Comparison of ENCODE assay signal across 20 cellular contexts in genomic region chr4:61507091-61507490, GRCh38.
"Had no signal": no experiment of that assay in that cellular context is flagged by ENCODE, and none has a peak within 500 bp of the region (broad histone marks: within the 10 kb centered on the region; RNA-seq: fewer than 3 reads in every experiment).

No MANE protein-coding gene starts in this region.

- DNase-seq: activated CD4-positive, alpha-beta T cell treated with anti-CD3 and anti-CD28 coated beads, Interleukin-2, amount 10 ng/mL, durations not matched to agents 7 days and 5 days; activated CD4-positive, CD25-positive, alpha-beta regulatory T cell treated with anti-CD3 and anti-CD28 coated beads, Interleukin-2, amount 50 U/mL, for 72 hours; activated CD8-positive, alpha-beta T cell treated with anti-CD3 and anti-CD28 coated beads, Interleukin-2, amount 10 ng/mL, durations not matched to agents 7 days and 5 days; adrenal gland; cerebellar nuclear complex; gastrocnemius medialis; heart left ventricle; nephron progenitor cell; sigmoid colon; stimulated activated CD4-positive, alpha-beta T cell treated with anti-CD3 and anti-CD28 coated beads, Interleukin-4, amount 100 ng/mL, for 1 hour; stimulated activated naive CD4-positive, alpha-beta T cell; T-helper 1 cell; thyroid gland; upper lobe of right lung; WERI-Rb-1 had no signal

- H3K27ac Mint-ChIP-seq: activated CD4-positive, alpha-beta T cell treated with anti-CD3 and anti-CD28 coated beads, Interleukin-2, amount 10 ng/mL, durations not matched to agents 7 days and 5 days; activated CD8-positive, alpha-beta T cell treated with anti-CD3 and anti-CD28 coated beads, Interleukin-2, amount 10 ng/mL, durations not matched to agents 7 days and 5 days; activated naive CD8-positive, alpha-beta T cell; memory B cell; nephron progenitor cell had no signal

- H3K4me3 ChIP-seq: adrenal gland, ascending aorta, coronary artery, esophagus muscularis mucosa, gastrocnemius medialis, heart left ventricle, sigmoid colon, thyroid gland, upper lobe of right lung had no signal

- H3K27me3 ChIP-seq: adrenal gland, ascending aorta, esophagus muscularis mucosa, gastrocnemius medialis, heart left ventricle, sigmoid colon, thyroid gland, upper lobe of right lung had no signal

- H3K9me3 ChIP-seq: adrenal gland, ascending aorta, gastrocnemius medialis, sigmoid colon, thyroid gland, upper lobe of right lung had no signal

- ATAC-seq: activated CD8-positive, alpha-beta T cell treated with anti-CD3 and anti-CD28 coated beads, Interleukin-2, amount 10 ng/mL, durations not matched to agents 7 days and 5 days; gastrocnemius medialis; heart left ventricle; upper lobe of right lung had no signal

- H3K27me3 Mint-ChIP-seq: activated CD4-positive, alpha-beta T cell treated with anti-CD3 and anti-CD28 coated beads, Interleukin-2, amount 10 ng/mL, durations not matched to agents 7 days and 5 days; activated naive CD8-positive, alpha-beta T cell; memory B cell had no signal

- H3K36me3 ChIP-seq: adrenal gland, ascending aorta, esophagus muscularis mucosa, gastrocnemius medialis, heart left ventricle, sigmoid colon, thyroid gland, upper lobe of right lung, WERI-Rb-1 had no signal

- H3K4me1 Mint-ChIP-seq: activated CD4-positive, alpha-beta T cell treated with anti-CD3 and anti-CD28 coated beads, Interleukin-2, amount 10 ng/mL, durations not matched to agents 7 days and 5 days; memory B cell; nephron progenitor cell had no signal

- H3K36me3 Mint-ChIP-seq: activated naive CD8-positive, alpha-beta T cell; memory B cell had no signal

- H3K4me1 ChIP-seq: adrenal gland, esophagus muscularis mucosa, gastrocnemius medialis, thyroid gland, upper lobe of right lung had no signal

- H3K27ac ChIP-seq: adrenal gland, ascending aorta, coronary artery, esophagus muscularis mucosa, gastrocnemius medialis, heart left ventricle, sigmoid colon, thyroid gland, upper lobe of right lung, WERI-Rb-1 had no signal

- H3K4me3 Mint-ChIP-seq: activated CD4-positive, alpha-beta T cell treated with anti-CD3 and anti-CD28 coated beads, Interleukin-2, amount 10 ng/mL, durations not matched to agents 7 days and 5 days; activated CD8-positive, alpha-beta T cell treated with anti-CD3 and anti-CD28 coated beads, Interleukin-2, amount 10 ng/mL, durations not matched to agents 7 days and 5 days; activated naive CD8-positive, alpha-beta T cell; memory B cell; nephron progenitor cell had no signal
